Comparison of ENCODE assay signal across 19 cellular contexts in the genomic region with DNA sequence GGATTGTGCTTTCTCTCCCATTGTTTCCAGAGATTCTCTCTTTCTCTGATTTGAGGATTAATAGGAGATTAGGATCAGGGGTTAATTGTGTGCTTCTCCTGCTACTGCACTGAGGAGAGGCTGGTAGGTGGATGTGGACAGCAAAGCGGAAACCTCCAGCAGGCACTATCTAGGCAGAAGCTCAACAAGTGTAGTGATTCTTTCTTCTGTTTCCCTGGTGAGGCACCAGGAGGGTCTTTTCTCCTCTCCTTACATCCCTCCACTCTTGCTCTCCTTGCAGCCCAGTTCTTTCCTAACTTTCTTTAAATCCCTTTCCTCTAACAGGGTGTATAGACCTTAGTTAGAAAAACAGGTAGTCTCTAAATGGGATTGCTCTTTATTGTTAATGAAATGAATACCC. TPM values are rescaled to one million over a fixed set of nuclear protein-coding genes. Genes with fewer than 3 reads are reported as not detected.
DNase-seq lines count a peak whose midpoint lies in the region; ATAC-seq lines count a peak whose summit lies in the region.
"Had no signal": no experiment of that assay in that cellular context is flagged by ENCODE, and none has a peak within 500 bp of the region (broad histone marks: within the 10 kb centered on the region; RNA-seq: fewer than 3 reads in every experiment).

No MANE protein-coding gene starts in this region.

- intact Hi-C loops in left colon (cut with DNase I, micrococcal nuclease): no loop called here

- H3K27me3 Mint-ChIP-seq in CD4-positive, CD25-positive, alpha-beta regulatory T cell: peaks cover 65% of the 10 kb centered on the region

- H3K9ac ChIP-seq in iPS-20b (ENCODE audit: low read depth, low read length): no peak overlapping the region
- peak overlapping the region in 1 of 3 donors; percentile 92 for H3K9ac ChIP-seq in skeletal muscle tissue (ENCODE audit: low read depth in 1 of 3, low read length in 3 of 3)
- H3K9ac ChIP-seq: GM23248, parathyroid adenoma had no signal

- H3K4me3 Mint-ChIP-seq in CD4-positive, CD25-positive, alpha-beta regulatory T cell: peak overlapping the region in 3 of 4 donors; percentile 42 to 82 (median 64)

- H3K27ac ChIP-seq in CD4-positive, CD25-positive, alpha-beta regulatory T cell (ENCODE audit: insufficient read depth, low read length, poor library complexity, severe bottlenecking): no peak overlapping the region
- no peak overlapping the region for H3K27ac ChIP-seq in iPS-20b (ENCODE audit: low read length)
- peak overlapping the region; percentile 88 for H3K27ac ChIP-seq in skeletal muscle tissue (ENCODE audit: low read depth, low read length)
- H3K27ac ChIP-seq: GM23248, parathyroid adenoma had no signal

- H3K27me3 ChIP-seq in CD4-positive, CD25-positive, alpha-beta regulatory T cell (ENCODE audit: control insufficient read depth, insufficient read depth, low read length): peaks cover 16% of the 10 kb centered on the region
- H3K27me3 ChIP-seq in iPS-20b (ENCODE audit: insufficient read depth, low read length) (peaks cover 94% of the 10 kb centered on the region), skeletal muscle tissue (ENCODE audit: control insufficient read depth in 3 of 3, insufficient read depth in 3 of 3, low read length in 3 of 3) (no peaks in the 10 kb centered on the region)

- no peaks in the 10 kb centered on the region for H3K9me3 Mint-ChIP-seq in CD4-positive, CD25-positive, alpha-beta regulatory T cell

- DNase-seq in CD4-positive, CD25-positive, alpha-beta regulatory T cell: no peak
- DNase-seq in NCI-H2227 (lab: John Stamatoyannopoulos, UW; ENCODE audit: unreplicated experiment): peak; percentile 33
- no peak for DNase-seq in left colon
- DNase-seq in activated T-cell treated with anti-CD3 and anti-CD28 coated beads, Interleukin-2, amount 50 U/mL, for 1 hour: no peak
- DNase-seq in middle frontal gyrus (ENCODE audit: extremely low spot score, low spot score): no peak
- no peak for DNase-seq in stimulated activated CD4-positive, alpha-beta T cell treated with anti-CD3 and anti-CD28 coated beads, Interleukin-15, amount 100 ng/mL, for 24 hours
- DNase-seq: activated CD4-positive, CD25-positive, alpha-beta regulatory T cell treated with anti-CD3 and anti-CD28 coated beads, Interleukin-2, amount 50 U/mL, for 72 hours; activated gamma-delta T cell treated with Interleukin-2 at 50 U/mL for 16 hours; Calu3; cortex of kidney; GDM1; GM23248; NCI-H1436; SHP77 treated with DMSO at 0.1 percent for 48 hours; stimulated activated naive CD4-positive, alpha-beta T cell treated with Interleukin-2 at 50 U/mL for 16 hours; T-helper 17 cell had no signal

- no peak for ATAC-seq in CD4-positive, CD25-positive, alpha-beta regulatory T cell (ENCODE audit: low read depth in 2 of 2)
- no peak for ATAC-seq in left colon
- ATAC-seq: T-helper 17 cell had no signal

- H3K4me3 ChIP-seq in CD4-positive, CD25-positive, alpha-beta regulatory T cell (ENCODE audit: low read depth, low read length): no peak overlapping the region
- H3K4me3 ChIP-seq in iPS-20b (ENCODE audit: low read length) (peak overlapping the region; percentile 69; the same call in 1 of the 2 replicates), skeletal muscle tissue (ENCODE audit: low read length in 3 of 3) (no peak overlapping the region)
- H3K4me3 ChIP-seq: GM23248 had no signal

- no peaks in the 10 kb centered on the region for H3K36me3 Mint-ChIP-seq in CD4-positive, CD25-positive, alpha-beta regulatory T cell

- H3K4me1 Mint-ChIP-seq in CD4-positive, CD25-positive, alpha-beta regulatory T cell: peaks cover 0 to 22% (median 7%) of the 10 kb centered on the region in 4 donors

- H3K36me3 ChIP-seq in CD4-positive, CD25-positive, alpha-beta regulatory T cell (ENCODE audit: control insufficient read depth, insufficient read depth, low read length): no peaks in the 10 kb centered on the region
- H3K36me3 ChIP-seq in iPS-20b (ENCODE audit: insufficient read depth, low read depth, low read length): no peaks in the 10 kb centered on the region
- H3K36me3 ChIP-seq in skeletal muscle tissue (ENCODE audit: control insufficient read depth in 3 of 3, insufficient read depth in 3 of 3, low read length in 3 of 3): peaks cover 0 to 8% (median 0%) of the 10 kb centered on the region in 3 donors

- peak overlapping the region in 1 of 3 donors; percentile 38 for H3K27ac Mint-ChIP-seq in CD4-positive, CD25-positive, alpha-beta regulatory T cell
- H3K27ac Mint-ChIP-seq: T-helper 17 cell had no signal

- H3K9me3 ChIP-seq in CD4-positive, CD25-positive, alpha-beta regulatory T cell (ENCODE audit: control insufficient read depth in 2 of 2, low read length in 2 of 2): no peaks in the 10 kb centered on the region
- H3K9me3 ChIP-seq in iPS-20b (ENCODE audit: insufficient read depth, low read depth, low read length) (no peaks in the 10 kb centered on the region), skeletal muscle tissue (ENCODE audit: control insufficient read depth in 3 of 3, low read length in 3 of 3) (no peaks in the 10 kb centered on the region)

- peaks cover 26% of the 10 kb centered on the region for H3K4me1 ChIP-seq in CD4-positive, CD25-positive, alpha-beta regulatory T cell (ENCODE audit: control insufficient read depth, insufficient read depth, low read length, poor library complexity, severe bottlenecking)
- H3K4me1 ChIP-seq in iPS-20b (ENCODE audit: insufficient read depth, low read length) (peaks cover 9% of the 10 kb centered on the region; the same call in 1 of the 2 replicates), skeletal muscle tissue (ENCODE audit: control insufficient read depth in 3 of 3, insufficient read depth in 3 of 3, low read length in 3 of 3) (peaks cover 26 to 40% (median 38%) of the 10 kb centered on the region in 3 donors)
- H3K4me1 ChIP-seq: parathyroid adenoma had no signal

RNA-seq across cellular contexts. Expression of gene ZBTB16, which starts 1.9 kb away (rescaled TPM):
- total RNA-seq in CD4-positive, CD25-positive, alpha-beta regulatory T cell: 8.5 TPM
- polyA plus RNA-seq in CD4-positive, CD25-positive, alpha-beta regulatory T cell: 10 to 100 TPM in 2 of 4 donors, 1 to 10 TPM in 2; 2.9 to 28.1 (median 8.9) TPM
- 6.8 TPM for total RNA-seq in skeletal muscle tissue
- 10 to 100 TPM in 1 of 2 donors, 1 to 10 TPM in 1; 10.0 to 75.1 TPM for total RNA-seq in left colon
- total RNA-seq: Calu3, GM23248 had no signal
- polyA plus RNA-seq: GM23248 had no signal
